ENCODE assay signal across 20 cellular contexts in genomic region chr15:101083336-101084045, GRCh38.
"Had no signal": no experiment of that assay in that cellular context is flagged by ENCODE, and none has a peak within 500 bp of the region (broad histone marks: within the 10 kb centered on the region; RNA-seq: fewer than 3 reads in every experiment).

No MANE protein-coding gene starts in this region.

- H3K4me1 Mint-ChIP-seq: activated T-helper 17 cell treated with anti-CD3 and anti-CD28 coated beads, Interleukin-2, amount 50 U/mL, for 72 hours had no signal

- H3K4me3 Mint-ChIP-seq: activated naive CD8-positive, alpha-beta T cell; activated T-helper 17 cell treated with anti-CD3 and anti-CD28 coated beads, Interleukin-2, amount 50 U/mL, for 72 hours; T-helper 2 cell treated with Interferon-gamma antibody and Interleukin-4, amounts not matched to agents 5 μg/mL and 100 μg/mL, for 36 hours had no signal

- H3K9me3 Mint-ChIP-seq: activated T-helper 17 cell treated with anti-CD3 and anti-CD28 coated beads, Interleukin-2, amount 50 U/mL, for 72 hours; T-helper 2 cell treated with Interferon-gamma antibody and Interleukin-4, amounts not matched to agents 5 μg/mL and 100 μg/mL, for 36 hours had no signal

- H3K4me1 ChIP-seq: colonic mucosa had no signal

- H3K36me3 Mint-ChIP-seq: activated naive CD8-positive, alpha-beta T cell had no signal

- H3K27ac Mint-ChIP-seq: activated naive CD8-positive, alpha-beta T cell; activated T-helper 17 cell treated with anti-CD3 and anti-CD28 coated beads, Interleukin-2, amount 50 U/mL, for 72 hours; T-helper 2 cell treated with Interferon-gamma antibody and Interleukin-4, amounts not matched to agents 5 μg/mL and 100 μg/mL, for 36 hours had no signal

- H3K27me3 ChIP-seq: colonic mucosa, esophagus muscularis mucosa, gastroesophageal sphincter, tibial artery had no signal

- H3K9me3 ChIP-seq: colonic mucosa, esophagus muscularis mucosa, gastroesophageal sphincter, tibial artery had no signal

- H3K4me3 ChIP-seq: colonic mucosa, esophagus muscularis mucosa, gastroesophageal sphincter, tibial artery had no signal

- DNase-seq: activated CD4-positive, alpha-beta T cell treated with anti-CD3 and anti-CD28 coated beads for 1 hour; activated CD4-positive, alpha-beta T cell treated with anti-CD3 and anti-CD28 coated beads, Interleukin-2, amount 50 U/mL, for 1 hour; activated naive CD4-positive, alpha-beta T cell; activated T-cell treated with anti-CD3 and anti-CD28 coated beads, Interleukin-2, amount 50 U/mL, for 1 hour; amniotic stem cell; colonic mucosa; head of caudate nucleus; hypothalamus; midbrain; stimulated activated CD4-positive, alpha-beta T cell treated with anti-CD3 and anti-CD28 coated beads, Interleukin-4, amount 100 ng/mL, for 24 hours; stimulated activated naive CD8-positive, alpha-beta T cell treated with anti-CD3 and anti-CD28 coated beads, Interleukin-15, Interleukin-2, amounts not matched to agents 100 U/mL and 50 U/mL, for 24 hours; substantia nigra; tibial artery; WERI-Rb-1 had no signal

- H3K27ac ChIP-seq: colonic mucosa, esophagus muscularis mucosa, gastroesophageal sphincter, tibial artery, WERI-Rb-1 had no signal

- H3K27me3 Mint-ChIP-seq: activated naive CD8-positive, alpha-beta T cell; activated T-helper 17 cell treated with anti-CD3 and anti-CD28 coated beads, Interleukin-2, amount 50 U/mL, for 72 hours had no signal

- H3K36me3 ChIP-seq: colonic mucosa, esophagus muscularis mucosa, gastroesophageal sphincter, tibial artery, WERI-Rb-1 had no signal

- ATAC-seq: activated T-helper 17 cell treated with anti-CD3 and anti-CD28 coated beads, Interleukin-2, amount 50 U/mL, for 72 hours; gastroesophageal sphincter; right cardiac atrium; stimulated activated naive CD8-positive, alpha-beta T cell treated with anti-CD3 and anti-CD28 coated beads, Interleukin-15, Interleukin-2, amounts not matched to agents 100 U/mL and 50 U/mL, for 24 hours had no signal
